Comparison of ENCODE assay signal across 30 cellular contexts in genomic region chr3:49871536-49872157, GRCh38. TPM values are rescaled to one million over a fixed set of nuclear protein-coding genes. Genes with fewer than 3 reads are reported as not detected.
DNase-seq lines count a peak whose midpoint lies in the region; ATAC-seq, FAIRE-seq and TF ChIP-seq lines count a peak whose summit lies in the region.
"Had no signal": no experiment of that assay in that cellular context is flagged by ENCODE, and none has a peak within 500 bp of the region (broad histone marks: within the 10 kb centered on the region; RNA-seq: fewer than 3 reads in every experiment).

No MANE protein-coding gene starts in this region.

- peaks cover 0 to 15% of the 10 kb centered on the region in 2 experiments; a peak in 2 of 5 replicates for H3K27me3 ChIP-seq in K562 (ENCODE audit: control insufficient read depth in 2 of 2, insufficient read depth in 2 of 2, low read length in 2 of 2)
- H3K27me3 ChIP-seq: ovary had no signal

- TF ChIP-seq RAD21 in K562 (CRISPR knock-in tag; conservative IDR thresholded peaks at IDR 0.05 in 1 of 2, IDR thresholded peaks at IDR 0.05 in 1 of 2), result no peak

- peaks cover 6% of the 10 kb centered on the region; the same call in 1 of the 2 replicates for H4K20me1 ChIP-seq in K562 (replicated peaks; ENCODE audit: control insufficient read depth, insufficient read depth, low read length)

- TF ChIP-seq POLR2A in K562 (conservative IDR thresholded peaks at IDR 0.05) (no peak), H54 (IDR thresholded peaks at IDR 0.05; ENCODE audit: low read depth, low read length) (no peak)

- no TSS peak for BruUV-seq in K562 (replicated peaks; lab: Mats Ljungman, UMichigan)

- H3K9me3 ChIP-seq in K562 (replicated peaks; ENCODE audit: control insufficient read depth, insufficient read depth, low read depth, low read length) (no peaks in the 10 kb centered on the region), mesodermal cell (ENCODE audit: control insufficient read depth, low read length) (no peaks in the 10 kb centered on the region)
- H3K9me3 ChIP-seq: ovary, stomach, tibial nerve had no signal

- DNase-seq in HT1080 (ENCODE audit: low read depth) (peak; percentile 24), K562 (ENCODE audit: extremely low read depth in 1 of 4, low spot score in 3 of 4) (no peak), H54 (ENCODE audit: insufficient read length, low spot score) (no peak)
- DNase-seq: activated CD4-positive, alpha-beta T cell treated with anti-CD3 and anti-CD28 coated beads for 36 hours; activated CD8-positive, alpha-beta memory T cell treated with anti-CD3 and anti-CD28 coated beads for 24 hours; activated gamma-delta T cell; Calu3; left ventricle myocardium superior; naive B cell; NCI-H1436 treated with DMSO at 0.1 percent for 48 hours; NCI-H446 treated with DMSO at 0.1 percent for 48 hours; OCI-M1; ovary; stimulated activated CD4-positive, alpha-beta T cell treated with anti-CD3 and anti-CD28 coated beads, Interleukin-1b, Interleukin-23, amount 100 ng/mL, for 48 hours; stimulated activated CD8-positive, alpha-beta memory T cell treated with anti-CD3 and anti-CD28 coated beads, Interleukin-4, amount 100 ng/mL, for 48 hours; stomach had no signal

- CTCF ChIA-PET in K562 (lab: Yijun Ruan, JAX; ENCODE audit: low intra/inter-chr PET ratio), result no interaction called here

- FAIRE-seq in K562 (lab: Jason Lieb, UNC) (no peak), H54 (lab: Jason Lieb, UNC) (no peak)
- FAIRE-seq: endothelial cell of umbilical vein, GM12878, islet of Langerhans had no signal

- H3K9ac ChIP-seq in K562 (ENCODE audit: insufficient read depth in 1 of 2, low read depth in 2 of 2, low read length in 2 of 2), result no peak overlapping the region

- H3K9me1 ChIP-seq in K562 (ENCODE audit: control insufficient read depth, insufficient read depth, low read length), result no peaks in the 10 kb centered on the region

- intact Hi-C loops in K562 (cut with micrococcal nuclease), result no loop called here

- peaks cover 0 to 22% of the 10 kb centered on the region in 2 experiments; a peak in 2 of 5 replicates for H3K4me1 ChIP-seq in K562 (replicated peaks in 1 of 2; ENCODE audit: control insufficient read depth in 2 of 2, insufficient read depth in 2 of 2, low read length in 2 of 2)
- H3K4me1 ChIP-seq in mesodermal cell (ENCODE audit: control insufficient read depth, insufficient read depth, low read length, poor library complexity, severe bottlenecking), result peaks cover 17% of the 10 kb centered on the region

- no peak for ATAC-seq in K562
- ATAC-seq in GM21526 (IDR thresholded peaks at IDR 0.05; ENCODE audit: low FRiP score, unreplicated experiment), result no peak
- no peak for ATAC-seq in HG02610 (IDR thresholded peaks at IDR 0.05; ENCODE audit: unreplicated experiment)
- ATAC-seq: activated CD4-positive, alpha-beta T cell treated with anti-CD3 and anti-CD28 coated beads for 36 hours; left ventricle myocardium superior had no signal

- 5% methylated on average over 7 of the region's 10 CpGs for WGBS in K562 (ENCODE audit: insufficient coverage, low coverage, missing lambda C conversion rate)
- 89 to 91% methylated on average over 10 of the region's 10 CpGs for WGBS in mesodermal cell (ENCODE audit: insufficient coverage in 2 of 2), 2 experiments

- no peak for TF ChIP-seq EP300 in K562 (IDR thresholded peaks at IDR 0.05; ENCODE audit: low read length)

- H2AFZ ChIP-seq in K562 (ENCODE audit: low read depth, low read length), result no peak overlapping the region

- H3K4me2 ChIP-seq in K562 (ENCODE audit: insufficient read depth, low read length), result no peak overlapping the region
- H3K4me2 ChIP-seq: smooth muscle cell had no signal

- in situ Hi-C loops in K562 (cut with MboI), result no loop called here

- no peak for TF ChIP-seq CTCF in K562 (IDR thresholded peaks at IDR 0.05 in 2 of 3, conservative IDR thresholded peaks at IDR 0.05 in 1 of 3; ENCODE audit: insufficient read depth in 2 of 3, low read depth in 1 of 3, low read length in 3 of 3)

- H3K27ac ChIP-seq in K562 (ENCODE audit: extremely low read depth, low read depth, low read length) (no peak overlapping the region), mesodermal cell (ENCODE audit: low read depth, low read length, severe bottlenecking) (peak overlapping the region; percentile 67), temporal lobe (ENCODE audit: low read depth, low read length) (peak overlapping the region; percentile 27)
- H3K27ac ChIP-seq: C4-2B, ovary, stomach, tibial nerve had no signal

- H3K36me3 ChIP-seq in K562 (ENCODE audit: control insufficient read depth, insufficient read depth, low read length) (no peaks in the 10 kb centered on the region), mesodermal cell (ENCODE audit: control insufficient read depth, insufficient read depth, low read length) (no peaks in the 10 kb centered on the region)
- H3K36me3 ChIP-seq: ovary, stomach, tibial nerve had no signal

- H3K4me3 ChIP-seq in K562, result no peak overlapping the region
- no peak overlapping the region for H3K4me3 ChIP-seq in mesodermal cell (ENCODE audit: extremely low read depth, insufficient read depth, low read length, poor library complexity, severe bottlenecking)
- H3K4me3 ChIP-seq: GM12878, ovary, smooth muscle cell, stomach, tibial nerve had no signal

- POLR2A ChIA-PET in K562 (lab: Yijun Ruan, JAX), result interaction anchor here (1.3 to 1.8 kb wide), 4 partner anchors 9 to 69 kb away, joined by 3 to 9 read pairs (median 4); partner anchors contain the start of gene RBM6

- no peaks in the 10 kb centered on the region for H3K79me2 ChIP-seq in K562 (ENCODE audit: control insufficient read depth, insufficient read depth, low read length)

RNA-seq across cellular contexts. Expression of gene CAMKV, which starts 1.9 kb away (rescaled TPM):
- total RNA-seq in HT1080 (2014; rRNA removed; shearing (Covaris generic)), result 0.23 TPM in 1 of 2 replicates, not detected in the other
- polyA plus RNA-seq in HT1080 (2015; cell fraction: cytosol; rRNA removed), result 0.03 and 0.08 TPM in 2 replicates
- polyA plus RNA-seq in HT1080 (2015; cell fraction: nucleus; rRNA removed), result 0.38 and 0.43 TPM in 2 replicates
- total RNA-seq in K562 (2011; cell fraction: chromatin; rRNA removed; ENCODE audit: low replicate concordance), result 1.7 and 5.6 TPM in 2 replicates
- 3.2 and 4.2 TPM in 2 replicates for total RNA-seq in K562 (2011; cell fraction: nucleolus; rRNA removed)
- total RNA-seq in K562 (2011; cell fraction: nucleoplasm; rRNA removed), result 1.5 and 2.2 TPM in 2 replicates
- 1.2 and 1.8 TPM in 2 replicates for total RNA-seq in K562 (2014; rRNA removed)
- 0.51 and 0.73 TPM in 2 replicates for total RNA-seq in K562 (2014; rRNA removed; fragmentation: Illumina TruSeq; extraction: Trizol)
- 0.26 and 0.51 TPM in 2 replicates for total RNA-seq in K562 (2015; rRNA removed; fragmentation: Illumina TruSeq; extraction: Trizol)
- 2.3 and 2.7 TPM in 2 replicates for total RNA-seq in K562 (2021)
- 1.0 and 1.5 TPM in 2 replicates for polyA plus RNA-seq in K562 (2011; rRNA removed)
- polyA plus RNA-seq in K562 (2011; cell fraction: cytosol; rRNA removed), result 0.86 and 1.3 TPM in 2 replicates
- 3.4 and 10.4 TPM in 2 replicates for polyA plus RNA-seq in K562 (2011; cell fraction: nucleus; rRNA removed)
- 0.19 and 0.57 TPM in 2 replicates for polyA plus RNA-seq in K562 (2012)
- polyA plus RNA-seq in K562 (2014; fragmentation: Illumina TruSeq; extraction: Trizol), result 0.79 and 1.4 TPM in 2 replicates
- polyA plus RNA-seq in K562 (2014; fragmentation: Nextera tagmentation; extraction: Ambion mirVana), result under 1 TPM; 0.08 to 0.22 TPM
- 1.5 and 1.7 TPM in 2 replicates for polyA plus RNA-seq in K562 (2014; rRNA removed)
- 0.99 and 1.2 TPM in 2 replicates for polyA minus RNA-seq in K562 (2011; rRNA and poly(A)+ RNA removed)
- polyA minus RNA-seq in K562 (2011; cell fraction: cytosol; rRNA and poly(A)+ RNA removed), result 0.76 TPM in 1 of 2 replicates, not detected in the other
- polyA minus RNA-seq in K562 (2011; cell fraction: nucleus; rRNA and poly(A)+ RNA removed), result 0.89 and 1.8 TPM in 2 replicates
- 6.3 TPM for polyA plus RNA-seq in mesodermal cell (2013, experiment 1 of 2)
- polyA plus RNA-seq in mesodermal cell (2013, experiment 2 of 2), result 3.4 TPM
- total RNA-seq in temporal lobe, result 189 TPM
- total RNA-seq: endothelial cell of umbilical vein, GM12878, HT-29, left ventricle myocardium superior, mesothelial cell of epicardium, smooth muscle cell, tibial nerve had no signal
- polyA plus RNA-seq: AG04450, endothelial cell of umbilical vein, ovary, smooth muscle cell had no signal

RNA-seq across cellular contexts. Expression of gene TRAIP, which starts 15.3 kb away (rescaled TPM):
- total RNA-seq in HT1080 (2014; rRNA removed; shearing (Covaris generic)), result 13.4 and 15.1 TPM in 2 replicates
- 6.6 and 8.2 TPM in 2 replicates for polyA plus RNA-seq in HT1080 (2015; cell fraction: cytosol; rRNA removed)
- 31.1 and 32.4 TPM in 2 replicates for polyA plus RNA-seq in HT1080 (2015; cell fraction: nucleus; rRNA removed)
- 34.3 and 75.0 TPM in 2 replicates for total RNA-seq in K562 (2011; cell fraction: chromatin; rRNA removed; ENCODE audit: low replicate concordance)
- total RNA-seq in K562 (2011; cell fraction: nucleolus; rRNA removed), result 42.7 and 43.7 TPM in 2 replicates
- total RNA-seq in K562 (2011; cell fraction: nucleoplasm; rRNA removed), result 45.4 and 49.5 TPM in 2 replicates
- total RNA-seq in K562 (2014; rRNA removed) (16.3 and 17.6 TPM in 2 replicates), K562 (2014; rRNA removed; fragmentation: Illumina TruSeq; extraction: Trizol) (12.3 and 14.3 TPM in 2 replicates), K562 (2015; rRNA removed; fragmentation: Illumina TruSeq; extraction: Trizol) (14.6 and 17.3 TPM in 2 replicates), K562 (2021) (20.2 and 24.7 TPM in 2 replicates), temporal lobe (1.7 TPM)
- polyA plus RNA-seq in K562 (2011; rRNA removed) (19.7 and 24.7 TPM in 2 replicates), K562 (2014; fragmentation: Illumina TruSeq; extraction: Trizol) (20.4 and 21.2 TPM in 2 replicates), K562 (2014; fragmentation: Nextera tagmentation; extraction: Ambion mirVana) (10 to 100 TPM; 37.5 to 38.6 TPM), K562 (2014; rRNA removed) (17.8 and 23.0 TPM in 2 replicates)
- polyA plus RNA-seq in K562 (2011; cell fraction: cytosol; rRNA removed), result 16.5 and 19.4 TPM in 2 replicates
- 102 and 132 TPM in 2 replicates for polyA plus RNA-seq in K562 (2011; cell fraction: nucleus; rRNA removed)
- 15.0 and 20.5 TPM in 2 replicates for polyA plus RNA-seq in K562 (2012)
- polyA minus RNA-seq in K562 (2011; rRNA and poly(A)+ RNA removed), result 19.3 and 27.0 TPM in 2 replicates
- polyA minus RNA-seq in K562 (2011; cell fraction: cytosol; rRNA and poly(A)+ RNA removed), result 9.0 and 12.7 TPM in 2 replicates
- 19.9 and 23.3 TPM in 2 replicates for polyA minus RNA-seq in K562 (2011; cell fraction: nucleus; rRNA and poly(A)+ RNA removed)
- 11.2 TPM for polyA plus RNA-seq in mesodermal cell (2013, experiment 1 of 2)
- polyA plus RNA-seq in mesodermal cell (2013, experiment 2 of 2), result 11.5 TPM

RNA-seq across cellular contexts. Expression of gene MST1R, which starts 32.0 kb away (rescaled TPM):
- total RNA-seq in HT1080 (2014; rRNA removed; shearing (Covaris generic)), result 1.2 TPM in 2 replicates
- polyA plus RNA-seq in HT1080 (2015; cell fraction: cytosol; rRNA removed), result 0.38 and 0.86 TPM in 2 replicates
- polyA plus RNA-seq in HT1080 (2015; cell fraction: nucleus; rRNA removed), result 1.7 and 2.0 TPM in 2 replicates
- 33.5 and 111 TPM in 2 replicates for total RNA-seq in K562 (2011; cell fraction: chromatin; rRNA removed; ENCODE audit: low replicate concordance)
- total RNA-seq in K562 (2011; cell fraction: nucleolus; rRNA removed), result 67.0 and 71.2 TPM in 2 replicates
- total RNA-seq in K562 (2011; cell fraction: nucleoplasm; rRNA removed), result 41.4 and 44.9 TPM in 2 replicates
- total RNA-seq in K562 (2014; rRNA removed), result 3.8 and 3.9 TPM in 2 replicates
- total RNA-seq in K562 (2014; rRNA removed; fragmentation: Illumina TruSeq; extraction: Trizol), result 1.3 and 1.9 TPM in 2 replicates
- total RNA-seq in K562 (2015; rRNA removed; fragmentation: Illumina TruSeq; extraction: Trizol), result 2.0 TPM in 2 replicates
- 8.1 and 9.1 TPM in 2 replicates for total RNA-seq in K562 (2021)
- 10.0 and 12.5 TPM in 2 replicates for polyA plus RNA-seq in K562 (2011; rRNA removed)
- polyA plus RNA-seq in K562 (2011; cell fraction: cytosol; rRNA removed), result 8.7 and 12.9 TPM in 2 replicates
- polyA plus RNA-seq in K562 (2011; cell fraction: nucleus; rRNA removed), result 108 and 157 TPM in 2 replicates
- polyA plus RNA-seq in K562 (2012), result 5.8 and 7.3 TPM in 2 replicates
- polyA plus RNA-seq in K562 (2014; fragmentation: Illumina TruSeq; extraction: Trizol), result 4.2 and 5.3 TPM in 2 replicates
- 1 to 10 TPM; 2.6 to 2.7 TPM for polyA plus RNA-seq in K562 (2014; fragmentation: Nextera tagmentation; extraction: Ambion mirVana)
- polyA plus RNA-seq in K562 (2014; rRNA removed), result 5.3 and 10.1 TPM in 2 replicates
- 5.6 and 6.5 TPM in 2 replicates for polyA minus RNA-seq in K562 (2011; rRNA and poly(A)+ RNA removed)
- 6.6 and 7.5 TPM in 2 replicates for polyA minus RNA-seq in K562 (2011; cell fraction: cytosol; rRNA and poly(A)+ RNA removed)
- 24.5 and 26.3 TPM in 2 replicates for polyA minus RNA-seq in K562 (2011; cell fraction: nucleus; rRNA and poly(A)+ RNA removed)
- polyA plus RNA-seq in mesodermal cell (2013, experiment 1 of 2), result 0.55 TPM
- polyA plus RNA-seq in mesodermal cell (2013, experiment 2 of 2), result 0.96 TPM
- 0.49 TPM for total RNA-seq in temporal lobe
- total RNA-seq: Daoy had no signal

RNA-seq across cellular contexts. Expression of gene UBA7, which starts 57.9 kb away (rescaled TPM):
- 8.1 and 13.0 TPM in 2 replicates for total RNA-seq in HT1080 (2014; rRNA removed; shearing (Covaris generic))
- polyA plus RNA-seq in HT1080 (2015; cell fraction: cytosol; rRNA removed), result 6.2 and 8.1 TPM in 2 replicates
- 150 and 155 TPM in 2 replicates for polyA plus RNA-seq in HT1080 (2015; cell fraction: nucleus; rRNA removed)
- 11.3 and 29.1 TPM in 2 replicates for total RNA-seq in K562 (2011; cell fraction: chromatin; rRNA removed; ENCODE audit: low replicate concordance)
- 14.5 and 19.2 TPM in 2 replicates for total RNA-seq in K562 (2011; cell fraction: nucleolus; rRNA removed)
- total RNA-seq in K562 (2011; cell fraction: nucleoplasm; rRNA removed), result 10.7 and 13.9 TPM in 2 replicates
- total RNA-seq in K562 (2014; rRNA removed) (2.0 and 2.6 TPM in 2 replicates), K562 (2014; rRNA removed; fragmentation: Illumina TruSeq; extraction: Trizol) (0.57 and 0.80 TPM in 2 replicates), K562 (2015; rRNA removed; fragmentation: Illumina TruSeq; extraction: Trizol) (2.5 and 3.0 TPM in 2 replicates), K562 (2021) (3.3 and 3.7 TPM in 2 replicates), temporal lobe (3.0 TPM)
- polyA plus RNA-seq in K562 (2011; rRNA removed) (2.2 and 3.8 TPM in 2 replicates), K562 (2014; fragmentation: Illumina TruSeq; extraction: Trizol) (1.7 and 1.8 TPM in 2 replicates), K562 (2014; fragmentation: Nextera tagmentation; extraction: Ambion mirVana) (under 1 TPM; 0.17 to 0.80 TPM), K562 (2014; rRNA removed) (2.0 and 3.3 TPM in 2 replicates)
- polyA plus RNA-seq in K562 (2011; cell fraction: cytosol; rRNA removed), result 1.9 and 3.0 TPM in 2 replicates
- polyA plus RNA-seq in K562 (2011; cell fraction: nucleus; rRNA removed), result 48.0 and 51.2 TPM in 2 replicates
- polyA plus RNA-seq in K562 (2012), result 7.0 and 27.5 TPM in 2 replicates
- 2.1 and 2.6 TPM in 2 replicates for polyA minus RNA-seq in K562 (2011; rRNA and poly(A)+ RNA removed)
- 1.8 TPM in 1 of 2 replicates, not detected in the other for polyA minus RNA-seq in K562 (2011; cell fraction: cytosol; rRNA and poly(A)+ RNA removed)
- polyA minus RNA-seq in K562 (2011; cell fraction: nucleus; rRNA and poly(A)+ RNA removed), result 10.2 and 12.9 TPM in 2 replicates
- polyA plus RNA-seq in mesodermal cell (2013, experiment 1 of 2), result 4.5 TPM
- polyA plus RNA-seq in mesodermal cell (2013, experiment 2 of 2), result 4.2 TPM

RNA-seq across cellular contexts. Expression of gene MON1A, which starts 58.0 kb away (rescaled TPM):
- total RNA-seq in HT1080 (2014; rRNA removed; shearing (Covaris generic)), result 24.0 and 31.1 TPM in 2 replicates
- 17.5 and 17.9 TPM in 2 replicates for polyA plus RNA-seq in HT1080 (2015; cell fraction: cytosol; rRNA removed)
- polyA plus RNA-seq in HT1080 (2015; cell fraction: nucleus; rRNA removed), result 12.4 and 12.7 TPM in 2 replicates
- total RNA-seq in K562 (2011; cell fraction: chromatin; rRNA removed; ENCODE audit: low replicate concordance), result 7.5 and 24.3 TPM in 2 replicates
- total RNA-seq in K562 (2011; cell fraction: nucleolus; rRNA removed), result 12.4 and 15.2 TPM in 2 replicates
- 12.1 and 14.5 TPM in 2 replicates for total RNA-seq in K562 (2011; cell fraction: nucleoplasm; rRNA removed)
- total RNA-seq in K562 (2014; rRNA removed), result 12.6 and 15.7 TPM in 2 replicates
- total RNA-seq in K562 (2014; rRNA removed; fragmentation: Illumina TruSeq; extraction: Trizol), result 3.4 and 4.1 TPM in 2 replicates
- total RNA-seq in K562 (2015; rRNA removed; fragmentation: Illumina TruSeq; extraction: Trizol), result 7.9 and 8.7 TPM in 2 replicates
- 13.8 and 14.7 TPM in 2 replicates for total RNA-seq in K562 (2021)
- polyA plus RNA-seq in K562 (2011; rRNA removed), result 5.8 and 7.8 TPM in 2 replicates
- polyA plus RNA-seq in K562 (2011; cell fraction: cytosol; rRNA removed), result 12.0 and 31.0 TPM in 2 replicates
- 12.5 and 19.2 TPM in 2 replicates for polyA plus RNA-seq in K562 (2011; cell fraction: nucleus; rRNA removed)
- 10.5 and 11.5 TPM in 2 replicates for polyA plus RNA-seq in K562 (2012)
- 6.8 and 8.4 TPM in 2 replicates for polyA plus RNA-seq in K562 (2014; fragmentation: Illumina TruSeq; extraction: Trizol)
- polyA plus RNA-seq in K562 (2014; fragmentation: Nextera tagmentation; extraction: Ambion mirVana), result 1 to 10 TPM; 1.1 to 1.5 TPM
- 12.9 and 13.4 TPM in 2 replicates for polyA plus RNA-seq in K562 (2014; rRNA removed)
- 3.2 and 5.0 TPM in 2 replicates for polyA minus RNA-seq in K562 (2011; rRNA and poly(A)+ RNA removed)
- polyA minus RNA-seq in K562 (2011; cell fraction: cytosol; rRNA and poly(A)+ RNA removed), result 6.2 and 10.4 TPM in 2 replicates
- 5.5 and 5.9 TPM in 2 replicates for polyA minus RNA-seq in K562 (2011; cell fraction: nucleus; rRNA and poly(A)+ RNA removed)
- 7.8 TPM for polyA plus RNA-seq in mesodermal cell (2013, experiment 1 of 2)
- 6.4 TPM for polyA plus RNA-seq in mesodermal cell (2013, experiment 2 of 2)
- total RNA-seq in temporal lobe, result 9.1 TPM

Comparison
In these comparisons a context has a peak if more than half of its experiments do, and no peak if none do; other contexts are left out.
1. RNA of gene CAMKV, which starts 1.9 kb away (total RNA-seq): 189 TPM in temporal lobe (single experiment); 0.26 to 5.6 TPM in K562 and 0.23 TPM in HT1080; every median in the first group is over 10 times any median in the second.